Comparison of ENCODE assay signal across 19 cellular contexts in genomic region chr6:136317976-136318375, GRCh38. TPM values are rescaled to one million over a fixed set of nuclear protein-coding genes. Genes with fewer than 3 reads are reported as not detected.
A peak's percentile ranks its signal among the peaks of the same experiment; 100 is the strongest.
DNase-seq lines count a peak whose midpoint lies in the region; TF ChIP-seq lines count a peak whose summit lies in the region.
"Had no signal": no experiment of that assay in that cellular context is flagged by ENCODE, and none has a peak within 500 bp of the region (broad histone marks: within the 10 kb centered on the region; RNA-seq: fewer than 3 reads in every experiment).

No MANE protein-coding gene starts in this region.

- no peak overlapping the region for H3K27ac Mint-ChIP-seq in MCF 10A (ENCODE audit: low read depth, unreplicated experiment)
- peak overlapping the region; percentile 60 for H3K27ac Mint-ChIP-seq in neural progenitor cell
- H3K27ac Mint-ChIP-seq in H9 = no peak overlapping the region
- H3K27ac Mint-ChIP-seq: B cell, CD14-positive monocyte had no signal

- no peaks in the 10 kb centered on the region for H3K36me3 Mint-ChIP-seq in MCF 10A (ENCODE audit: insufficient read depth, unreplicated experiment)
- H3K36me3 Mint-ChIP-seq in neural progenitor cell = no peaks in the 10 kb centered on the region
- H3K36me3 Mint-ChIP-seq in H9 (ENCODE audit: insufficient read depth in 1 of 3, low read depth in 3 of 3) = no peaks in the 10 kb centered on the region
- H3K36me3 Mint-ChIP-seq: CD14-positive monocyte had no signal

- TF ChIP-seq CTCF in mammary epithelial cell (conservative IDR thresholded peaks at IDR 0.05 in 1 of 2, IDR thresholded peaks at IDR 0.05 in 1 of 2; ENCODE audit: extremely low read depth in 1 of 2, insufficient read depth in 1 of 2, low read depth in 1 of 2, low read length in 2 of 2) = no peak
- TF ChIP-seq CTCF in MCF 10A (IDR thresholded peaks at IDR 0.05; ENCODE audit: unreplicated experiment) = no peak
- TF ChIP-seq CTCF in neural progenitor cell (IDR thresholded peaks at IDR 0.05) = no peak
- no peak for TF ChIP-seq CTCF in suprapubic skin (IDR thresholded peaks at IDR 0.05)
- TF ChIP-seq CTCF in H9 (conservative IDR thresholded peaks at IDR 0.05) = no peak

- H3K4me1 Mint-ChIP-seq in MCF 10A (ENCODE audit: insufficient read depth, unreplicated experiment) (no peaks in the 10 kb centered on the region), neural progenitor cell (peaks cover 6% of the 10 kb centered on the region), H9 (peaks cover 0 to 2% of the 10 kb centered on the region in 2 experiments; a peak in 1 of 4 replicates)
- H3K4me1 Mint-ChIP-seq: B cell had no signal

- no peak overlapping the region for H2BK15ac ChIP-seq in H9 (ENCODE audit: low read depth, low read length)

- H3K4me2 ChIP-seq in mammary epithelial cell (ENCODE audit: insufficient read depth, low read depth, low read length) (no peak overlapping the region), neural progenitor cell (no peak overlapping the region), H9 (ENCODE audit: insufficient read depth, insufficient read length, low read length) (no peak overlapping the region)

- H3K23ac ChIP-seq in H9 (ENCODE audit: insufficient read length, low read depth, low read length) = no peak overlapping the region

- no TSS peak for BruUV-seq in mammary epithelial cell (replicated peaks; lab: Mats Ljungman, UMichigan)
- BruUV-seq in MCF 10A (replicated peaks; lab: Mats Ljungman, UMichigan) = no TSS peak

- no peak overlapping the region for H3K56ac ChIP-seq in H9 (ENCODE audit: insufficient read length, low read depth, low read length)

- H3K4me3 Mint-ChIP-seq in MCF 10A (ENCODE audit: unreplicated experiment) (no peak overlapping the region), neural progenitor cell (no peak overlapping the region), H9 (no peak overlapping the region)
- H3K4me3 Mint-ChIP-seq: B cell, CD14-positive monocyte had no signal

- H3K9ac ChIP-seq in mammary epithelial cell (ENCODE audit: insufficient read depth, low read length) = no peak overlapping the region
- H3K9ac ChIP-seq in neural progenitor cell = no peak overlapping the region
- H3K9ac ChIP-seq in H9 (ENCODE audit: extremely low read depth, insufficient read length, low read length) = no peak overlapping the region

- no peak overlapping the region for H3K14ac ChIP-seq in H9 (ENCODE audit: insufficient read depth, low read length)

- H2BK5ac ChIP-seq in H9 (ENCODE audit: insufficient read length, low read length) = no peak overlapping the region

- DNase-seq in mammary epithelial cell (no peak), MCF 10A (ENCODE audit: unreplicated experiment) (no peak), neural progenitor cell (ENCODE audit: low spot score) (no peak), suprapubic skin (ENCODE audit: low spot score in 2 of 2) (no peak), KBM-7 (no peak), H9 (no peak)
- DNase-seq: 8988T, HCEC 1CT, KG1, NCI-H1105, NCI-H146, NCI-H2029, NCI-H226, NCI-H510A treated with DMSO at 0.1 percent for 48 hours, NCI-H748 treated with DMSO at 0.1 percent for 48 hours, SIG-M5 had no signal

- H2BK12ac ChIP-seq in H9 (ENCODE audit: insufficient read length, low read depth, low read length) = no peak overlapping the region

- WGBS in mammary epithelial cell (ENCODE audit: low coverage, missing lambda C conversion rate) = 48% methylated on average over 4 of the region's 6 CpGs
- WGBS in suprapubic skin = 64% methylated on average over 6 of the region's 6 CpGs
- WGBS in H9 (ENCODE audit: extremely low coverage, insufficient read length, low lambda C conversion rate) = no CpG with 5 or more reads among the region's 6 CpGs

- H3K9me3 Mint-ChIP-seq in MCF 10A (ENCODE audit: unreplicated experiment) (no peaks in the 10 kb centered on the region), neural progenitor cell (no peaks in the 10 kb centered on the region), H9 (no peaks in the 10 kb centered on the region)
- H3K9me3 Mint-ChIP-seq: CD14-positive monocyte had no signal

- H2BK20ac ChIP-seq in H9 (ENCODE audit: low read depth, low read length, poor library complexity, severe bottlenecking) = no peak overlapping the region

- TF ChIP-seq POLR2A in suprapubic skin (IDR thresholded peaks at IDR 0.05) = no peak

- CTCF ChIA-PET in mammary epithelial cell (lab: Charles Lee; ENCODE audit: low non-redundant PET) = no interaction called here
- CTCF ChIA-PET in MCF 10A (lab: Yijun Ruan, JAX) = interaction anchor here (0.6 to 2.7 kb wide), 27 partner anchors 9 to 826 kb away, joined by 3 to 16 read pairs (median 5); partner anchors contain the start of genes BCLAF1, MAP7 and MTFR2

- no peaks in the 10 kb centered on the region for H3F3A ChIP-seq in neural progenitor cell (ENCODE audit: low read depth)

- dilution Hi-C loops in mammary epithelial cell (cut with HindIII; ENCODE audit: low sequenced_read_pairs) = no loop called here

- POLR2A ChIA-PET in MCF 10A (lab: Yijun Ruan, JAX) = interaction anchor here (0.6 to 3.8 kb wide), 8 partner anchors 12 to 231 kb away, joined by 3 to 19 read pairs (median 4); partner anchors contain the start of genes BCLAF1 and MTFR2

- in situ Hi-C loops in mammary epithelial cell (cut with MboI; ENCODE audit: low sequenced_read_pairs in 2 of 2) = no loop called here
- in situ Hi-C loops in KBM-7 (cut with MboI; ENCODE audit: low pct_unique_long_range_greater_than_20kb, low sequenced_read_pairs) = no loop called here

- no peak for TF ChIP-seq EP300 in suprapubic skin (IDR thresholded peaks at IDR 0.05)

- H3K79me1 ChIP-seq in H9 (ENCODE audit: insufficient read depth, low read depth, low read length, poor library complexity, severe bottlenecking) = no peaks in the 10 kb centered on the region

- H3K18ac ChIP-seq in H9 (ENCODE audit: insufficient read length, low read depth, low read length) = no peak overlapping the region

- H4K91ac ChIP-seq in H9 (ENCODE audit: insufficient read length, low read depth, low read length) = no peak overlapping the region

- H4K20me1 ChIP-seq in mammary epithelial cell (ENCODE audit: insufficient read depth, low read length) (no peaks in the 10 kb centered on the region), neural progenitor cell (ENCODE audit: low read depth) (no peaks in the 10 kb centered on the region), H9 (ENCODE audit: control insufficient read depth, insufficient read depth, insufficient read length) (no peaks in the 10 kb centered on the region)

- H3T11ph ChIP-seq in H9 (ENCODE audit: low read length) = no peak overlapping the region

- H4K8ac ChIP-seq in H9 (replicated peaks; ENCODE audit: insufficient read length, low read depth, low read length) = no peak overlapping the region

- H2AK5ac ChIP-seq in H9 (ENCODE audit: insufficient read length, low read length) = no peak overlapping the region

- no peaks in the 10 kb centered on the region for H3K23me2 ChIP-seq in H9 (ENCODE audit: insufficient read length, low read depth, low read length, poor library complexity, severe bottlenecking)

- H3K79me2 ChIP-seq in mammary epithelial cell (ENCODE audit: insufficient read depth, low read length) (no peaks in the 10 kb centered on the region), neural progenitor cell (ENCODE audit: low read depth) (no peaks in the 10 kb centered on the region), H9 (ENCODE audit: insufficient read depth, low read length) (no peaks in the 10 kb centered on the region)

- H3K4me3 ChIP-seq in mammary epithelial cell (replicated peaks in 1 of 3; ENCODE audit: insufficient read depth in 1 of 3, low read depth in 2 of 3, low read length in 3 of 3) = no peak overlapping the region
- H3K4me3 ChIP-seq in neural progenitor cell = no peak overlapping the region
- no peak overlapping the region for H3K4me3 ChIP-seq in suprapubic skin

- peak overlapping the region; percentile 69 for H2AFZ ChIP-seq in mammary epithelial cell (ENCODE audit: low read depth, low read length)
- no peak overlapping the region for H2AFZ ChIP-seq in neural progenitor cell (replicated peaks)
- H2AFZ ChIP-seq in H9 (ENCODE audit: low read length) = no peak overlapping the region

- H3K27me3 ChIP-seq in mammary epithelial cell (ENCODE audit: insufficient read depth, low read length) (peaks cover 3% of the 10 kb centered on the region), neural progenitor cell (no peaks in the 10 kb centered on the region), suprapubic skin (no peaks in the 10 kb centered on the region), H9 (ENCODE audit: insufficient read depth, low read length) (no peaks in the 10 kb centered on the region)

- no peaks in the 10 kb centered on the region for H3K9me3 ChIP-seq in mammary epithelial cell (replicated peaks; ENCODE audit: insufficient read depth, low read length)
- H3K9me3 ChIP-seq in neural progenitor cell (ENCODE audit: low read depth) = no peaks in the 10 kb centered on the region
- no peaks in the 10 kb centered on the region for H3K9me3 ChIP-seq in suprapubic skin
- no peaks in the 10 kb centered on the region for H3K9me3 ChIP-seq in H9 (ENCODE audit: control insufficient read depth, low read depth, low read length)

- H3K27ac ChIP-seq in mammary epithelial cell (ENCODE audit: insufficient read depth, low read depth, low read length) (no peak overlapping the region), cingulate gyrus (ENCODE audit: low read depth, low read length) (peak overlapping the region; percentile 47), neural progenitor cell (no peak overlapping the region), suprapubic skin (no peak overlapping the region), H9 (ENCODE audit: insufficient read length, low read depth, low read length) (no peak overlapping the region)

- H3K27me3 Mint-ChIP-seq in MCF 10A (ENCODE audit: insufficient read depth, unreplicated experiment) (no peaks in the 10 kb centered on the region), neural progenitor cell (ENCODE audit: insufficient read depth, low read depth) (peaks cover 9% of the 10 kb centered on the region), H9 (ENCODE audit: low read depth) (no peaks in the 10 kb centered on the region; the same call in 1 of the 2 replicates)

- H3K36me3 ChIP-seq in mammary epithelial cell (ENCODE audit: insufficient read depth, low read length) (no peaks in the 10 kb centered on the region), neural progenitor cell (no peaks in the 10 kb centered on the region), suprapubic skin (no peaks in the 10 kb centered on the region)

- no peak overlapping the region for H4K5ac ChIP-seq in H9 (ENCODE audit: insufficient read length, low read depth, low read length)

- H2BK120ac ChIP-seq in H9 (ENCODE audit: low read depth, low read length, poor library complexity, severe bottlenecking) = no peak overlapping the region

- no peaks in the 10 kb centered on the region for H3K4me1 ChIP-seq in mammary epithelial cell (ENCODE audit: insufficient read depth, low read length)
- H3K4me1 ChIP-seq in neural progenitor cell = no peaks in the 10 kb centered on the region
- H3K4me1 ChIP-seq in suprapubic skin = peaks cover 5% of the 10 kb centered on the region
- H3K4me1 ChIP-seq in H9 (ENCODE audit: insufficient read depth, low read length) = no peaks in the 10 kb centered on the region

- no peak overlapping the region for H3K4ac ChIP-seq in H9 (ENCODE audit: low read depth, low read length)

- intact Hi-C loops in mammary epithelial cell (cut with micrococcal nuclease) (loop anchor here (1.0 to 10.0 kb wide), 6 partner anchors 29 to 867 kb away; partner anchors contain the start of genes BCLAF1, MAP7 and MTFR2), MCF 10A (cut with micrococcal nuclease) (loop anchor here (1.0 to 5.0 kb wide), 5 partner anchors 68 to 866 kb away; partner anchors contain the start of gene MTFR2)

RNA-seq across cellular contexts. Expression of gene BCLAF1, which starts 28.3 kb away (rescaled TPM):
- total RNA-seq in mammary epithelial cell (100 to 1,000 TPM; 104 to 143 TPM), MCF 10A (2022) (175 and 178 TPM in 2 replicates), neural progenitor cell (ENCODE audit: low replicate concordance) (127 and 190 TPM in 2 replicates), suprapubic skin (100 to 1,000 TPM; 131 to 355 (median 162) TPM), H9 (2021) (250 and 257 TPM in 2 replicates)
- polyA plus RNA-seq in mammary epithelial cell = 38.0 TPM
- polyA minus RNA-seq in mammary epithelial cell = 90.0 TPM
